In genomic region chr2:120223034-120223912, GRCh38 we compare ENCODE assay signal across 1 cellular context.
TF ChIP-seq lines count a peak whose summit lies in the region.

TMEM185B (minus strand) TSS chr2:120223400; CDS start chr2:120222976, 424 bp downstream.

TF ChIP-seq in Ishikawa, 13 proteins besides CTCF, POLR2A, EP300 and RAD21 (continued from another document):
- TF ChIP-seq, protein P1, sequence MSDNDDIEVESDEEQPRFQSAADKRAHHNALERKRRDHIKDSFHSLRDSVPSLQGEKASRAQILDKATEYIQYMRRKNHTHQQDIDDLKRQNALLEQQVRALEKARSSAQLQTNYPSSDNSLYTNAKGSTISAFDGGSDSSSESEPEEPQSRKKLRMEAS (IDR thresholded peaks at IDR 0.05): peak; percentile 97
